ENCODE assay signal across 17 cellular contexts in the genomic region with DNA sequence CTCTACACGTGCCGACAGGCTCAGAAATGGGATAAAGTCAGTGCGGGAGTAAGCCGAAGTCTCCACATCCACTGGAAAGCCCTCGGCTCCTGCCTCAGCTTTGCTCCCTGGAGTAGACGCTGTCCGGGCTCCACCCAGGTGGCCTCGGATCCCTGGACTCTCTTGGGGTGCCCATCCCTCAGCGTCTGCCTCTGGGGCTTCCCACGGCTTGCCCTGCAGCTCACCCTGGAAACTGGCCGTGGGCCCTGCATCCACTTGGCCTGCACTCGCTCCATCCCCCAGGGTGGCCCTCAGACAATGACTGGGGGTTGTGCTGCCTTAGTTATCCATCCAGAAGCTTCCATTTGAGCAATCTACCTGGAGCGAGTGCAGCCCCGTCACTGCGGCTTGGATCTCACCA.
"Had no signal": no experiment of that assay in that cellular context is flagged by ENCODE, and none has a peak within 500 bp of the region (broad histone marks: within the 10 kb centered on the region; RNA-seq: fewer than 3 reads in every experiment).

No MANE protein-coding gene starts in this region.

- H3K27ac ChIP-seq: neural progenitor cell, testis, transverse colon had no signal

- H3K27ac Mint-ChIP-seq: activated CD4-positive, alpha-beta memory T cell treated with anti-CD3 and anti-CD28 coated beads, Interleukin-2, amount 10 ng/mL, durations not matched to agents 7 days and 5 days; activated naive CD8-positive, alpha-beta T cell; activated T-helper 2 cell treated with anti-CD3 and anti-CD28 coated beads, Interferon-gamma antibody, Interleukin-2, Interleukin-4, amounts not matched to agents 10 μg/mL and 5 μg/mL and 100 μg/mL, durations not matched to agents 14 hours and 24 hours and 36 hours; neural progenitor cell; WTC11 had no signal

- H3K4me3 Mint-ChIP-seq: activated CD4-positive, alpha-beta memory T cell treated with anti-CD3 and anti-CD28 coated beads, Interleukin-2, amount 10 ng/mL, durations not matched to agents 7 days and 5 days; activated CD4-positive, alpha-beta T cell treated with anti-CD3 and anti-CD28 coated beads, Interleukin-2, amount 10 ng/mL, durations not matched to agents 7 days and 5 days; activated naive CD8-positive, alpha-beta T cell; naive thymus-derived CD8-positive, alpha-beta T cell; neural progenitor cell; WTC11 had no signal

- H3K36me3 Mint-ChIP-seq: activated naive CD8-positive, alpha-beta T cell; naive thymus-derived CD8-positive, alpha-beta T cell; neural progenitor cell; WTC11 had no signal

- H2AFZ ChIP-seq: neural progenitor cell had no signal

- H3K4me3 ChIP-seq: neural progenitor cell, testis, transverse colon had no signal

- DNase-seq: activated CD4-positive, alpha-beta memory T cell treated with anti-CD3 and anti-CD28 coated beads, Interleukin-2, amount 10 ng/mL, durations not matched to agents 7 days and 5 days; activated CD4-positive, alpha-beta T cell treated with anti-CD3 and anti-CD28 coated beads for 1 hour; activated CD4-positive, alpha-beta T cell treated with anti-CD3 and anti-CD28 coated beads, Interleukin-2, amount 10 ng/mL, durations not matched to agents 7 days and 5 days; activated naive CD4-positive, alpha-beta T cell treated with Interleukin-2 at 50 U/mL for 16 hours; activated T-cell treated with anti-CD3 and anti-CD28 coated beads, Interleukin-2, amount 50 U/mL, for 48 hours; dermis blood vessel endothelial cell; effector CD4-positive, alpha-beta T cell; mesenchymal stem cell; naive thymus-derived CD8-positive, alpha-beta T cell; stimulated activated naive CD4-positive, alpha-beta T cell treated with Interleukin-2 at 50 U/mL for 16 hours; T-helper 2 cell; testis; transverse colon had no signal

- H3K4me1 ChIP-seq: testis had no signal

- H3K9me3 Mint-ChIP-seq: activated CD4-positive, alpha-beta memory T cell treated with anti-CD3 and anti-CD28 coated beads, Interleukin-2, amount 10 ng/mL, durations not matched to agents 7 days and 5 days; activated CD4-positive, alpha-beta T cell treated with anti-CD3 and anti-CD28 coated beads, Interleukin-2, amount 10 ng/mL, durations not matched to agents 7 days and 5 days; activated T-helper 2 cell treated with anti-CD3 and anti-CD28 coated beads, Interferon-gamma antibody, Interleukin-2, Interleukin-4, amounts not matched to agents 10 μg/mL and 5 μg/mL and 100 μg/mL, durations not matched to agents 14 hours and 24 hours and 36 hours; naive thymus-derived CD8-positive, alpha-beta T cell; neural progenitor cell; WTC11 had no signal

- H3K27me3 Mint-ChIP-seq: activated naive CD8-positive, alpha-beta T cell had no signal

- H3K27me3 ChIP-seq: neural progenitor cell, testis, transverse colon had no signal

- H3K4me1 Mint-ChIP-seq: activated CD4-positive, alpha-beta T cell treated with anti-CD3 and anti-CD28 coated beads, Interleukin-2, amount 10 ng/mL, durations not matched to agents 7 days and 5 days; naive thymus-derived CD8-positive, alpha-beta T cell; WTC11 had no signal

- H3K4me2 ChIP-seq: neural progenitor cell had no signal

- H3K9me3 ChIP-seq: testis, transverse colon had no signal

- ATAC-seq: naive thymus-derived CD8-positive, alpha-beta T cell; WTC11 had no signal

- H3K36me3 ChIP-seq: neural progenitor cell, transverse colon had no signal
